2 cellular contexts compared by ENCODE assay signal in the genomic region with DNA sequence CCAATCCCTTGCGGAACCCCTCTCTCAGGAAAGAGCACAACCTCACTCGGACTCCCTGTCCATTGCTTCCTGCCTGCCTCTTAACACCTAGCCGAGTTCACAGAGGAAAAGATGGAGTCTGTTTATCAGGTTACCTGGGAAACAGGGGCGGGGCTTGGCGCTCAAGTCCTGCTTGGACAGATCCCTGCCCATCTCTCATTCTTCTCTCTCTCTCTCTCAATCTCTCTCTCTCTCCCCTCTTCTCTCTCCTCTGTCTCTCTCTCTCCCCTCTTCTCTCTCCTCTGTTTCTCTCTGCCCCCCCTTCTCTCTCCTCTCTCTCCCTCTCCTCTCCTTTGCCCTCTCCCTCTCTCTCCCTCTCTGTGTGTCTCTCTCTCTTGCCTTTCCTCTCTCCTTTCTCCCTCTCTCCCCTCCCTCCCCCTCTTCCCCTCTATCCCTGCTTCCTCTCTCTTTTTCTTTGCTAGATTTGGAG.
A peak's percentile ranks its signal among the peaks of the same experiment; 100 is the strongest.
TF ChIP-seq lines count a peak whose summit lies in the region.

A gene with protein sequence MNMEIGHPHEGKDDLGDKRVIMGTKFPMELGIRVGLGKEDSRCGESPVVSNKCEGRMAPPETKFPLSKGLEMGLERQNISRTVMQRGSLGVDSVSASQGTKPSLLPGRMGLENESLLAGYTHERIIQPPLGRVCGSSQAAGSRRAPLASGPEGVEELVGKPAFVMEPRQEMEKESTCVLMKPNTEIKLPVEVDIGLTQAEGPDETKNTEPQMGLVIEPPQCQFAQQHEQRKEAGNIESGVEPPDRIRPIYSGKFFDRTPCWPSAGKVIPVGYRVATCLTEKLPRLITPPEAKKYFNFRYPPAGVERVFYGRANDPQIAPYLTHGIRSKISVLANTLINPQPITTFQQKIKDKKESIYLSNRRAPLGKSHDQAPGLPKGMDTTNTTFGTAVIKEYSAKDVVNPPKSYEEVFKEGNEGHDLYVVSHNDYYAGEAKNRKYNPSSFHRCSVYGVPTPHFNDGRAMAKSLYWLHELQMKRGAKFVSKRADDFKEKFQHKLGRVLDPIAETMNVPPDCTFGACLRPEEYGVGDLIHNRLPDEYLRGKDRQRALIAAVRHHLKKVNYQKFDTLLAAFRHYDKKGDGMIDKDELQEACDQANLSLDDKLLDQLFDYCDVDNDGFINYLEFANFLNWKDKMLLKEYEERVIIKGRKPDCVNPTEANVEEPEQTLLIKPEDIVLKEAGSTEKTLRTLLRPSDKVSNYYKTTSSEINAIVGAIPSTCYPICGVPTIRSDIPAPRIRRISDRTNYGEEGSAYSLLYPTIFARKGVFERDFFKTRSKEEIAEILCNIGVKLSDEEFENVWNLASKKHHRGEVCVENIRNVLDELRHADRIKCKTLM (minus strand): TSS at position 120 of the 469 bp plus-strand sequence. CDS start 199 bp downstream, outside the sequence.

TF ChIP-seq in HCT116, 20 proteins besides CTCF, POLR2A, EP300 and RAD21 (continued from another document):
- TF ChIP-seq ELF1 (IDR thresholded peaks at IDR 0.05; ENCODE audit: borderline replicate concordance, low read depth) = no peak
- no peak for TF ChIP-seq JUND (IDR thresholded peaks at IDR 0.05)
- TF ChIP-seq EZH2phosphoT487 (IDR thresholded peaks at IDR 0.05; ENCODE audit: borderline replicate concordance) = no peak
- TF ChIP-seq CBX3 (IDR thresholded peaks at IDR 0.05; ENCODE audit: low read depth) = no peak
- no peak for TF ChIP-seq CEBPB (IDR thresholded peaks at IDR 0.05; ENCODE audit: low read depth)
- no peak for TF ChIP-seq ZFX (IDR thresholded peaks at IDR 0.05)
- TF ChIP-seq EGR1 (IDR thresholded peaks at IDR 0.05; ENCODE audit: low read depth) = no peak
- TF ChIP-seq ATF3 (IDR thresholded peaks at IDR 0.05) = no peak
- TF ChIP-seq EZH2 (IDR thresholded peaks at IDR 0.05) = no peak

TF ChIP-seq in K562, 482 proteins besides CTCF, POLR2A, EP300 and RAD21 (continues in another document):
- TF ChIP-seq ATF4 (CRISPR knock-in tag; IDR thresholded peaks at IDR 0.05) (0 out of 2 replicates have a peak, but pooled peaks have one; percentile 13), ZNF639 (CRISPR knock-in tag; conservative IDR thresholded peaks at IDR 0.05 in 1 of 2, IDR thresholded peaks at IDR 0.05 in 1 of 2) (0 out of 4 replicates have a peak, but pooled peaks of 1 of the 2 experiments have one; percentile 22), MTA2 (IDR thresholded peaks at IDR 0.05; ENCODE audit: low read depth) (peak; percentile 48), HDAC1 (IDR thresholded peaks at IDR 0.05) (peak in 1 of 2 experiments; percentile 91; a peak in 3 of 4 replicates), THRAP3 (IDR thresholded peaks at IDR 0.05; ENCODE audit: borderline replicate concordance) (peak; percentile 85; the same call in 1 of the 2 replicates), RUNX1 (IDR thresholded peaks at IDR 0.05; ENCODE audit: low read depth) (no peak), ZNF644 (tag; IDR thresholded peaks at IDR 0.05; ENCODE audit: low read depth) (no peak), ILK (tag; IDR thresholded peaks at IDR 0.05; ENCODE audit: borderline replicate concordance, low read depth) (no peak), ZNF121 (CRISPR knock-in tag; conservative IDR thresholded peaks at IDR 0.05) (no peak), E2F5 (CRISPR knock-in tag; IDR thresholded peaks at IDR 0.05) (no peak), ATF2 (CRISPR knock-in tag; IDR thresholded peaks at IDR 0.05) (no peak), ZNF76 (CRISPR knock-in tag; IDR thresholded peaks at IDR 0.05; ENCODE audit: borderline replicate concordance) (no peak), FOXJ2 (tag; IDR thresholded peaks at IDR 0.05) (peak; percentile 98), ZC3H8 (IDR thresholded peaks at IDR 0.05) (0 out of 2 replicates have a peak, but pooled peaks have one; percentile 70), ASH1L (IDR thresholded peaks at IDR 0.05; ENCODE audit: borderline replicate concordance, low read depth, partially characterized antibody) (peak; percentile 64), NR3C1 (CRISPR knock-in tag; IDR thresholded peaks at IDR 0.05) (no peak), SMARCA4 (IDR thresholded peaks at IDR 0.05) (peak; percentile 62; the same call in 1 of the 2 replicates), TBP (optimal IDR thresholded peaks at IDR 0.05; ENCODE audit: low read depth, low read length) (peak; percentile 38), CCNT2 (IDR thresholded peaks at IDR 0.05; ENCODE audit: borderline replicate concordance, extremely low read depth, insufficient read length, low read depth, low read length) (no peak), BCLAF1 (IDR thresholded peaks at IDR 0.05; ENCODE audit: borderline replicate concordance in 1 of 2, control insufficient read depth in 1 of 2, low read depth in 2 of 2, low read length in 1 of 2) (peak in 1 of 2 experiments; percentile 83; a peak in 2 of 4 replicates), ARID1B (IDR thresholded peaks at IDR 0.05) (peak; percentile 78), MCM5 (IDR thresholded peaks at IDR 0.05; ENCODE audit: low read depth) (no peak), HCFC1 (IDR thresholded peaks at IDR 0.05; ENCODE audit: low read depth, low read length) (0 out of 2 replicates have a peak, but pooled peaks have one; percentile 12), PML (IDR thresholded peaks at IDR 0.05; ENCODE audit: low read length) (no peak), RBM34 (IDR thresholded peaks at IDR 0.05; ENCODE audit: borderline replicate concordance, insufficient read depth, low read length) (no peak), NCOA1 (IDR thresholded peaks at IDR 0.05; ENCODE audit: low read depth) (peak; percentile 54; the same call in 1 of the 2 replicates), ZNF766 (CRISPR knock-in tag; conservative IDR thresholded peaks at IDR 0.05) (no peak), ZNF785 (CRISPR knock-in tag; IDR thresholded peaks at IDR 0.05) (no peak), NR2C1 (IDR thresholded peaks at IDR 0.05) (no peak; the same call in 1 of the 2 replicates), NR2C1 (tag; IDR thresholded peaks at IDR 0.05) (0 out of 2 replicates have a peak, but pooled peaks have one; percentile 20)
- TF ChIP-seq, protein P1, sequence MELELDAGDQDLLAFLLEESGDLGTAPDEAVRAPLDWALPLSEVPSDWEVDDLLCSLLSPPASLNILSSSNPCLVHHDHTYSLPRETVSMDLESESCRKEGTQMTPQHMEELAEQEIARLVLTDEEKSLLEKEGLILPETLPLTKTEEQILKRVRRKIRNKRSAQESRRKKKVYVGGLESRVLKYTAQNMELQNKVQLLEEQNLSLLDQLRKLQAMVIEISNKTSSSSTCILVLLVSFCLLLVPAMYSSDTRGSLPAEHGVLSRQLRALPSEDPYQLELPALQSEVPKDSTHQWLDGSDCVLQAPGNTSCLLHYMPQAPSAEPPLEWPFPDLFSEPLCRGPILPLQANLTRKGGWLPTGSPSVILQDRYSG (tag; conservative IDR thresholded peaks at IDR 0.05; ENCODE audit: low read depth) = no peak
